In the genomic region with DNA sequence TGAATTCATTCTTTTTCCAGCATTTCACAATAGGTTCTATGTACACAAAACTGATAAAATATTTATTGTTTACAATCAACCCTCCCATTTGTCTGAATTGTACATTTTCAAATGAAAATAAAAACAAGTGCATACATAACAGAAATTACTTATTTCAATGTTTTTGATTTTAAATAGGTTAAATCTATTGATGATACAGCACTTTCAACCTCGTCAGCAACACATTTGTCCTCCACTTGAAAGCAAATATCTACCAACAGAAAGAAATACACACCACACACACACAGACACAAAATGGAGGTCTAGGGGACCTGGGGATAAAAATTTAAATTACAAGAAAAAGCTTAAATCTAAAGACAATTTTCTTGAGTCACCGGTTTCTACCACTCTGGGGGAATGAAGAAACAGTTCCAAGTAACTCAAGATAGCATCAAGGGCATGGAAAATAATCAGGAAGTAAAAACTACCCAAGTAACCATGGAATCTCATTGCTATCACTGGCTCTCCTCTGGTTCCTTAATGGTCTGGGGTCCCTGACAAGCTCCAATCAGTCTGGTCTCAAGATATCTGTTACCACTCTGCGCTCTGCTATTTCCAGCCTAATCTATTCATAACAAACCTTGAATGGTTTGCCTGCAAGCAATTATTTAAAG, we compare ENCODE assay signal across 1 cellular context.
TF ChIP-seq lines count a peak whose summit lies in the region.

No MANE protein-coding gene starts in this region.

TF ChIP-seq in K562, 482 proteins besides CTCF, POLR2A, EP300 and RAD21:
- no peak for TF ChIP-seq CEBPG (CRISPR knock-in tag; IDR thresholded peaks at IDR 0.05)
- peak in 1 of 2 experiments; percentile 27; a peak in 2 of 4 replicates for TF ChIP-seq CEBPG (tag; conservative IDR thresholded peaks at IDR 0.05 in 1 of 2, IDR thresholded peaks at IDR 0.05 in 1 of 2)
- peak; percentile 34; the same call in 1 of the 2 replicates for TF ChIP-seq CC2D1A (IDR thresholded peaks at IDR 0.05)
- TF ChIP-seq, protein P1, sequence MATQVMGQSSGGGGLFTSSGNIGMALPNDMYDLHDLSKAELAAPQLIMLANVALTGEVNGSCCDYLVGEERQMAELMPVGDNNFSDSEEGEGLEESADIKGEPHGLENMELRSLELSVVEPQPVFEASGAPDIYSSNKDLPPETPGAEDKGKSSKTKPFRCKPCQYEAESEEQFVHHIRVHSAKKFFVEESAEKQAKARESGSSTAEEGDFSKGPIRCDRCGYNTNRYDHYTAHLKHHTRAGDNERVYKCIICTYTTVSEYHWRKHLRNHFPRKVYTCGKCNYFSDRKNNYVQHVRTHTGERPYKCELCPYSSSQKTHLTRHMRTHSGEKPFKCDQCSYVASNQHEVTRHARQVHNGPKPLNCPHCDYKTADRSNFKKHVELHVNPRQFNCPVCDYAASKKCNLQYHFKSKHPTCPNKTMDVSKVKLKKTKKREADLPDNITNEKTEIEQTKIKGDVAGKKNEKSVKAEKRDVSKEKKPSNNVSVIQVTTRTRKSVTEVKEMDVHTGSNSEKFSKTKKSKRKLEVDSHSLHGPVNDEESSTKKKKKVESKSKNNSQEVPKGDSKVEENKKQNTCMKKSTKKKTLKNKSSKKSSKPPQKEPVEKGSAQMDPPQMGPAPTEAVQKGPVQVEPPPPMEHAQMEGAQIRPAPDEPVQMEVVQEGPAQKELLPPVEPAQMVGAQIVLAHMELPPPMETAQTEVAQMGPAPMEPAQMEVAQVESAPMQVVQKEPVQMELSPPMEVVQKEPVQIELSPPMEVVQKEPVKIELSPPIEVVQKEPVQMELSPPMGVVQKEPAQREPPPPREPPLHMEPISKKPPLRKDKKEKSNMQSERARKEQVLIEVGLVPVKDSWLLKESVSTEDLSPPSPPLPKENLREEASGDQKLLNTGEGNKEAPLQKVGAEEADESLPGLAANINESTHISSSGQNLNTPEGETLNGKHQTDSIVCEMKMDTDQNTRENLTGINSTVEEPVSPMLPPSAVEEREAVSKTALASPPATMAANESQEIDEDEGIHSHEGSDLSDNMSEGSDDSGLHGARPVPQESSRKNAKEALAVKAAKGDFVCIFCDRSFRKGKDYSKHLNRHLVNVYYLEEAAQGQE (CRISPR knock-in tag; IDR thresholded peaks at IDR 0.05; ENCODE audit: low read depth), result no peak
- 0 out of 2 replicates have a peak, but pooled peaks have one; percentile 30 for TF ChIP-seq RFX1 (IDR thresholded peaks at IDR 0.05)
- TF ChIP-seq TRIM24 (IDR thresholded peaks at IDR 0.05), result peak in 1 of 2 experiments; percentile 30; a peak in 1 of 4 replicates
- TF ChIP-seq, protein P2, sequence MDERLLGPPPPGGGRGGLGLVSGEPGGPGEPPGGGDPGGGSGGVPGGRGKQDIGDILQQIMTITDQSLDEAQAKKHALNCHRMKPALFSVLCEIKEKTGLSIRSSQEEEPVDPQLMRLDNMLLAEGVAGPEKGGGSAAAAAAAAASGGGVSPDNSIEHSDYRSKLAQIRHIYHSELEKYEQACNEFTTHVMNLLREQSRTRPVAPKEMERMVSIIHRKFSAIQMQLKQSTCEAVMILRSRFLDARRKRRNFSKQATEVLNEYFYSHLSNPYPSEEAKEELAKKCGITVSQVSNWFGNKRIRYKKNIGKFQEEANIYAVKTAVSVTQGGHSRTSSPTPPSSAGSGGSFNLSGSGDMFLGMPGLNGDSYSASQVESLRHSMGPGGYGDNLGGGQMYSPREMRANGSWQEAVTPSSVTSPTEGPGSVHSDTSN (CRISPR knock-in tag; IDR thresholded peaks at IDR 0.05; ENCODE audit: low read depth), result no peak
- TF ChIP-seq, protein P2 (tag; conservative IDR thresholded peaks at IDR 0.05; ENCODE audit: low read depth), result no peak
- peak; percentile 56; the same call in 1 of the 2 replicates for TF ChIP-seq TAL1 (IDR thresholded peaks at IDR 0.05)
- TF ChIP-seq C11orf30 (IDR thresholded peaks at IDR 0.05; ENCODE audit: low read depth), result peak; percentile 88
- no peak for TF ChIP-seq U2AF2 (optimal IDR thresholded peaks at IDR 0.05; ENCODE audit: low read depth, low read length)
- no peak for TF ChIP-seq HDAC3 (IDR thresholded peaks at IDR 0.05; ENCODE audit: borderline replicate concordance, partially characterized antibody)
- TF ChIP-seq ZNF316 (IDR thresholded peaks at IDR 0.05), result peak; percentile 93
- 0 out of 2 replicates have a peak, but pooled peaks have one; percentile 37 for TF ChIP-seq SMARCC2 (IDR thresholded peaks at IDR 0.05; ENCODE audit: low read depth)
- 0 out of 2 replicates have a peak, but pooled peaks have one; percentile 27 for TF ChIP-seq FOSL1 (tag; conservative IDR thresholded peaks at IDR 0.05)
- peak; percentile 83 for TF ChIP-seq MAFG (tag; conservative IDR thresholded peaks at IDR 0.05)
- TF ChIP-seq JUN (IDR thresholded peaks at IDR 0.05; ENCODE audit: borderline replicate concordance, low read depth, low read length), result no peak
- no peak for TF ChIP-seq JUN (CRISPR knock-in tag; IDR thresholded peaks at IDR 0.05; ENCODE audit: borderline replicate concordance)
- 0 out of 2 replicates have a peak, but pooled peaks have one; percentile 15 for TF ChIP-seq NFIC (IDR thresholded peaks at IDR 0.05)
- TF ChIP-seq, protein P3, sequence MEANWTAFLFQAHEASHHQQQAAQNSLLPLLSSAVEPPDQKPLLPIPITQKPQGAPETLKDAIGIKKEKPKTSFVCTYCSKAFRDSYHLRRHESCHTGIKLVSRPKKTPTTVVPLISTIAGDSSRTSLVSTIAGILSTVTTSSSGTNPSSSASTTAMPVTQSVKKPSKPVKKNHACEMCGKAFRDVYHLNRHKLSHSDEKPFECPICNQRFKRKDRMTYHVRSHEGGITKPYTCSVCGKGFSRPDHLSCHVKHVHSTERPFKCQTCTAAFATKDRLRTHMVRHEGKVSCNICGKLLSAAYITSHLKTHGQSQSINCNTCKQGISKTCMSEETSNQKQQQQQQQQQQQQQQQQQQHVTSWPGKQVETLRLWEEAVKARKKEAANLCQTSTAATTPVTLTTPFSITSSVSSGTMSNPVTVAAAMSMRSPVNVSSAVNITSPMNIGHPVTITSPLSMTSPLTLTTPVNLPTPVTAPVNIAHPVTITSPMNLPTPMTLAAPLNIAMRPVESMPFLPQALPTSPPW (CRISPR knock-in tag; IDR thresholded peaks at IDR 0.05), result 0 out of 2 replicates have a peak, but pooled peaks have one; percentile 15
- 0 out of 2 replicates have a peak, but pooled peaks have one; percentile 5 for TF ChIP-seq JUND (IDR thresholded peaks at IDR 0.05; ENCODE audit: borderline replicate concordance, low read depth, low read length)
- TF ChIP-seq JUND (tag; IDR thresholded peaks at IDR 0.05; ENCODE audit: borderline replicate concordance, low read depth, low read length), result no peak
- TF ChIP-seq CBX1 (IDR thresholded peaks at IDR 0.05; ENCODE audit: low read depth), result no peak
- TF ChIP-seq RBFOX2 (IDR thresholded peaks at IDR 0.05; ENCODE audit: low read depth, low read length), result no peak
- peak; percentile 80 for TF ChIP-seq CBFA2T3 (IDR thresholded peaks at IDR 0.05)
- TF ChIP-seq CEBPB (tag; IDR thresholded peaks at IDR 0.05), result peak; percentile 51
- TF ChIP-seq SMARCA4 (IDR thresholded peaks at IDR 0.05), result 0 out of 2 replicates have a peak, but pooled peaks have one; percentile 53
- TF ChIP-seq TEAD4 (IDR thresholded peaks at IDR 0.05; ENCODE audit: low read length), result peak; percentile 72
- no peak for TF ChIP-seq TEAD4 (CRISPR knock-in tag; IDR thresholded peaks at IDR 0.05; ENCODE audit: borderline replicate concordance)
- TF ChIP-seq NFE2 (IDR thresholded peaks at IDR 0.05; ENCODE audit: low read depth), result peak; percentile 9; the same call in 1 of the 2 replicates
- 0 out of 2 replicates have a peak, but pooled peaks have one; percentile 34 for TF ChIP-seq LCOR (CRISPR knock-in tag; IDR thresholded peaks at IDR 0.05)
- TF ChIP-seq MAFF (IDR thresholded peaks at IDR 0.05; ENCODE audit: low read length), result peak; percentile 30; the same call in 1 of the 2 replicates
- TF ChIP-seq CHD1 (IDR thresholded peaks at IDR 0.05; ENCODE audit: low read length), result no peak
- TF ChIP-seq ILF3 (IDR thresholded peaks at IDR 0.05; ENCODE audit: borderline replicate concordance), result no peak
- no peak for TF ChIP-seq L3MBTL2 (IDR thresholded peaks at IDR 0.05)
- peak; percentile 46; the same call in 1 of the 2 replicates for TF ChIP-seq SMARCE1 (IDR thresholded peaks at IDR 0.05)
- TF ChIP-seq ZNF79 (CRISPR knock-in tag; IDR thresholded peaks at IDR 0.05; ENCODE audit: low read depth), result peak; percentile 99
- TF ChIP-seq ZNF197 (CRISPR knock-in tag; IDR thresholded peaks at IDR 0.05; ENCODE audit: low read depth), result 0 out of 2 replicates have a peak, but pooled peaks have one; percentile 39
- TF ChIP-seq ARID1B (IDR thresholded peaks at IDR 0.05), result peak; percentile 72
- 0 out of 2 replicates have a peak, but pooled peaks have one; percentile 14 for TF ChIP-seq MTA2 (IDR thresholded peaks at IDR 0.05; ENCODE audit: low read depth)
- 0 out of 2 replicates have a peak, but pooled peaks have one; percentile 55 for TF ChIP-seq DPF2 (IDR thresholded peaks at IDR 0.05)
- no peak for TF ChIP-seq NR3C1 (CRISPR knock-in tag; IDR thresholded peaks at IDR 0.05)
- TF ChIP-seq, protein P4, sequence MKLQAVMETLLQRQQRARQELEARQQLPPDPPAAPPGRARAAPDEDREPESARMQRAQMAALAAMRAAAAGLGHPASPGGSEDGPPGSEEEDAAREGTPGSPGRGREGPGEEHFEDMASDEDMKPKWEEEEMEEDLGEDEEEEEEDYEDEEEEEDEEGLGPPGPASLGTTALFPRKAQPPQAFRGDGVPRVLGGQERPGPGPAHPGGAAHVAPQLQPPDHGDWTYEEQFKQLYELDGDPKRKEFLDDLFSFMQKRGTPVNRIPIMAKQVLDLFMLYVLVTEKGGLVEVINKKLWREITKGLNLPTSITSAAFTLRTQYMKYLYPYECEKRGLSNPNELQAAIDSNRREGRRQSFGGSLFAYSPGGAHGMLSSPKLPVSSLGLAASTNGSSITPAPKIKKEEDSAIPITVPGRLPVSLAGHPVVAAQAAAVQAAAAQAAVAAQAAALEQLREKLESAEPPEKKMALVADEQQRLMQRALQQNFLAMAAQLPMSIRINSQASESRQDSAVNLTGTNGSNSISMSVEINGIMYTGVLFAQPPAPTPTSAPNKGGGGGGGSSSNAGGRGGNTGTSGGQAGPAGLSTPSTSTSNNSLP (IDR thresholded peaks at IDR 0.05; ENCODE audit: borderline replicate concordance, low read depth, low read length), result no peak
- TF ChIP-seq RBM25 (IDR thresholded peaks at IDR 0.05; ENCODE audit: low read depth, low read length, severe bottlenecking), result no peak
- TF ChIP-seq MAFK (IDR thresholded peaks at IDR 0.05; ENCODE audit: low read length), result peak; percentile 45; the same call in 1 of the 2 replicates
- peak; percentile 58 for TF ChIP-seq TCF3 (CRISPR knock-in tag; IDR thresholded peaks at IDR 0.05)
- no peak for TF ChIP-seq HNRNPH1 (optimal IDR thresholded peaks at IDR 0.05; ENCODE audit: low read depth, low read length)
- peak; percentile 51; the same call in 1 of the 2 replicates for TF ChIP-seq STAT5A (IDR thresholded peaks at IDR 0.05; ENCODE audit: borderline replicate concordance, low read length)
- no peak for TF ChIP-seq SMC3 (conservative IDR thresholded peaks at IDR 0.05; ENCODE audit: insufficient read depth, low read depth, low read length)
- TF ChIP-seq NCOR1 (IDR thresholded peaks at IDR 0.05), result peak; percentile 27; the same call in 1 of the 2 replicates
